ENCODE assay signal across 31 cellular contexts in genomic region chr18:6367208-6367607, GRCh38. TPM values are rescaled to one million over a fixed set of nuclear protein-coding genes. Genes with fewer than 3 reads are reported as not detected.
"Had no signal": no experiment of that assay in that cellular context is flagged by ENCODE, and none has a peak within 500 bp of the region (broad histone marks: within the 10 kb centered on the region; RNA-seq: fewer than 3 reads in every experiment).

No MANE protein-coding gene starts in this region.

- ATAC-seq: activated CD8-positive, alpha-beta T cell treated with anti-CD3 and anti-CD28 coated beads for 36 hours; activated naive CD8-positive, alpha-beta T cell treated with anti-CD3 and anti-CD28 coated beads, Interleukin-2, amount 50 U/mL, for 24 hours; Right ventricle myocardium inferior had no signal

- H3K27me3 Mint-ChIP-seq: activated CD4-positive, alpha-beta T cell treated with anti-CD3 and anti-CD28 coated beads, Interleukin-2, amount 10 ng/mL, durations not matched to agents 24 days and 14 days; activated CD8-positive, alpha-beta T cell treated with anti-CD3 and anti-CD28 coated beads for 36 hours; activated naive CD8-positive, alpha-beta T cell; activated naive CD8-positive, alpha-beta T cell treated with anti-CD3 and anti-CD28 coated beads, Interleukin-2, amount 50 U/mL, for 24 hours; activated T-cell treated with anti-CD3 and anti-CD28 coated beads, Interleukin-2, amount 50 U/mL, for 24 hours; central memory CD8-positive, alpha-beta T cell had no signal

- H3K9me3 Mint-ChIP-seq: activated CD4-positive, alpha-beta T cell treated with anti-CD3 and anti-CD28 coated beads, Interleukin-2, amount 10 ng/mL, durations not matched to agents 24 days and 14 days; activated CD8-positive, alpha-beta T cell treated with anti-CD3 and anti-CD28 coated beads for 36 hours; activated T-cell treated with anti-CD3 and anti-CD28 coated beads, Interleukin-2, amount 50 U/mL, for 24 hours; brain; central memory CD8-positive, alpha-beta T cell had no signal

- H3K4me3 Mint-ChIP-seq: activated CD4-positive, alpha-beta T cell treated with anti-CD3 and anti-CD28 coated beads, Interleukin-2, amount 10 ng/mL, durations not matched to agents 24 days and 14 days; activated CD8-positive, alpha-beta T cell treated with anti-CD3 and anti-CD28 coated beads for 36 hours; activated naive CD4-positive, alpha-beta T cell treated with anti-CD3 and anti-CD28 coated beads, Interleukin-2, amount 10 ng/mL, durations not matched to agents 7 days and 5 days; activated naive CD8-positive, alpha-beta T cell; activated naive CD8-positive, alpha-beta T cell treated with anti-CD3 and anti-CD28 coated beads, Interleukin-2, amount 50 U/mL, for 24 hours; activated T-cell treated with anti-CD3 and anti-CD28 coated beads, Interleukin-2, amount 50 U/mL, for 24 hours; brain; central memory CD8-positive, alpha-beta T cell had no signal

- H3K27ac Mint-ChIP-seq: activated CD4-positive, alpha-beta T cell treated with anti-CD3 and anti-CD28 coated beads, Interleukin-2, amount 10 ng/mL, durations not matched to agents 24 days and 14 days; activated CD8-positive, alpha-beta T cell treated with anti-CD3 and anti-CD28 coated beads for 36 hours; activated naive CD4-positive, alpha-beta T cell treated with anti-CD3 and anti-CD28 coated beads, Interleukin-2, amount 10 ng/mL, durations not matched to agents 7 days and 5 days; activated naive CD8-positive, alpha-beta T cell; activated naive CD8-positive, alpha-beta T cell treated with anti-CD3 and anti-CD28 coated beads, Interleukin-2, amount 50 U/mL, for 24 hours; activated T-cell treated with anti-CD3 and anti-CD28 coated beads, Interleukin-2, amount 50 U/mL, for 24 hours; brain had no signal

- H3K27me3 ChIP-seq: colonic mucosa, SJCRH30 had no signal

- DNase-seq: activated CD4-positive, alpha-beta T cell treated with anti-CD3 and anti-CD28 coated beads, Interleukin-2, amount 10 ng/mL, durations not matched to agents 24 days and 14 days; activated CD4-positive, alpha-beta T cell treated with anti-CD3 and anti-CD28 coated beads, Interleukin-2, amount 50 U/mL, for 4 hours; activated CD8-positive, alpha-beta T cell treated with anti-CD3 and anti-CD28 coated beads for 36 hours; activated naive CD4-positive, alpha-beta T cell treated with anti-CD3 and anti-CD28 coated beads, Interleukin-2, amount 10 ng/mL, durations not matched to agents 7 days and 5 days; activated naive CD8-positive, alpha-beta T cell treated with anti-CD3 and anti-CD28 coated beads, Interleukin-2, amount 50 U/mL, for 24 hours; activated T-cell treated with anti-CD3 and anti-CD28 coated beads, Interleukin-2, amount 50 U/mL, for 24 hours; anterior cingulate cortex; colonic mucosa; MM.1S; MV-4-11; NCI-H1092; NCI-H1436 treated with DMSO at 0.1 percent for 48 hours; NCI-H2029; NCI-H2227 treated with DMSO at 0.1 percent for 48 hours; NCI-H446; NCI-H524 treated with DMSO at 0.1 percent for 48 hours; NCI-H748 treated with DMSO at 0.1 percent for 48 hours; NK-92 treated with Interleukin-12 subunit alpha and Interleukin-12 subunit beta, amount 100 ng/mL, for 24 hours; PC-9; SJCRH30; T1000; WERI-Rb-1 had no signal

- H3K4me3 ChIP-seq: colonic mucosa, PC-9, SJCRH30, SK-N-MC had no signal

- H3K4me1 ChIP-seq: SJCRH30 had no signal

- H3K27ac ChIP-seq: colonic mucosa, KMS-11, PC-9, RWPE1, SJCRH30, SK-N-MC, WERI-Rb-1 had no signal

- H3K36me3 Mint-ChIP-seq: activated naive CD4-positive, alpha-beta T cell treated with anti-CD3 and anti-CD28 coated beads, Interleukin-2, amount 10 ng/mL, durations not matched to agents 7 days and 5 days; activated naive CD8-positive, alpha-beta T cell; brain had no signal

- H3K36me3 ChIP-seq: colonic mucosa, SJCRH30, WERI-Rb-1 had no signal

- H3K9ac ChIP-seq: KMS-11 had no signal

- H3K4me1 Mint-ChIP-seq: activated CD4-positive, alpha-beta T cell treated with anti-CD3 and anti-CD28 coated beads, Interleukin-2, amount 10 ng/mL, durations not matched to agents 24 days and 14 days; activated naive CD4-positive, alpha-beta T cell treated with anti-CD3 and anti-CD28 coated beads, Interleukin-2, amount 10 ng/mL, durations not matched to agents 7 days and 5 days; brain; central memory CD8-positive, alpha-beta T cell had no signal

- H3K9me3 ChIP-seq: colonic mucosa, SJCRH30 had no signal

RNA-seq across cellular contexts. Expression of gene L3MBTL4, which starts 47.5 kb away (rescaled TPM):
- total RNA-seq: activated CD8-positive, alpha-beta T cell treated with anti-CD3 and anti-CD28 coated beads for 36 hours; LHCN-M2; OCI-LY7; PC-9; SJCRH30 had no signal
